Comparison of ENCODE assay signal across 23 cellular contexts in genomic region chr6:103875221-103875620, GRCh38.
"Had no signal": no experiment of that assay in that cellular context is flagged by ENCODE, and none has a peak within 500 bp of the region (broad histone marks: within the 10 kb centered on the region; RNA-seq: fewer than 3 reads in every experiment).

No MANE protein-coding gene starts in this region.

- H3K9me3 ChIP-seq: MG63, Peyer's patch, SJCRH30 had no signal

- DNase-seq: IMR-90, Karpas-422, KG1, MG63, NCI-H1092, NCI-H1105 treated with DMSO at 0.1 percent for 48 hours, NCI-H1417 treated with DMSO at 0.1 percent for 48 hours, NCI-H146, NCI-H1694 treated with DMSO at 0.1 percent for 48 hours, NCI-H2029, NCI-H2081 treated with DMSO at 0.1 percent for 48 hours, NCI-H2171, NCI-H226, NCI-H446, NCI-H510A, NCI-H524 treated with DMSO at 0.1 percent for 48 hours, NCI-H774, PC-9, Peyer's patch, SHP77 treated with DMSO at 0.1 percent for 48 hours, SJCRH30 had no signal

- H3K27ac ChIP-seq: PC-9, Peyer's patch, SJCRH30 had no signal

- H3K4me3 ChIP-seq: MG63, PC-9, Peyer's patch, SJCRH30 had no signal

- H3K4me1 ChIP-seq: Peyer's patch, SJCRH30 had no signal

- ATAC-seq: HepG2, Right ventricle myocardium inferior had no signal

- H3K36me3 ChIP-seq: MG63, Peyer's patch, SJCRH30 had no signal

- H3K27me3 ChIP-seq: MG63, Peyer's patch, SJCRH30 had no signal
